ENCODE assay signal across 8 cellular contexts in the genomic region with DNA sequence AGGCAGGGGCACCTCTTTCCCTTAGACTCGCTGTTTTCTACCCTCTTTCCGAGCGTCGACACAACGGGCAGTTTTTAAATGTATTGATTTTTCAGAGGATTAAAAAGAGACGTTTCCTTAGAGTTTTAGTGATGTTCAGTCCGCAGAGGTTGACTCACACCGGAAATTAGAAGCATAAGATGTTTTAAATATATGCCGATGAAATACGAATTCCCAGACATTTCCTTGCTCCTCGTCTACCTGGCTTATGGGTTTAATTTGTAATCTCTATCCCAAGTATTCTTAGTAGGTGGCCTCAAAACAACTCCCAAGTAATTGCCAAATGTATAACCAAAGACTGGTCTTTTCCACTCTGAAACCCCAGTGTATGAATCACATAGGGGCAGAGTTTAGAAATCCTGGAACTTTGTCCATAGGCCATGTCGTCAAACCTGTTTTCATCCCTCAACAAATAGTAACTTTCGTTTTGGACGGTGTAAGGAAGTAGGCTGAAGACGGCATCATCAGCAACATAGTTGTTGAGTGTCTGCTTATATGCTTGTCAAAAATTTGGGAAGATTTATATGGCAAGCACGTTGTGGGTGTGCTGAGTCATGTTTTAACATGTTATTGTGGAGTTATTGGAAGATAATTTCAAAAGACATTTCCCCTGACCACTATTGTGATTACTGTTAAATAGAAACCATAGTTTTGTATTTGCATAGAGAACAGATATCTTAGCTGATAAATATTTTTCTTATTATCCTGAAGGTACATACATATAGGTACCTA. TPM values are rescaled to one million over a fixed set of nuclear protein-coding genes. Genes with fewer than 3 reads are reported as not detected.
DNase-seq lines count a peak whose midpoint lies in the region; ATAC-seq and TF ChIP-seq lines count a peak whose summit lies in the region.

No MANE protein-coding gene starts in this region.

- H3K4me1 Mint-ChIP-seq in activated B cell treated with CpG ODN at 0.5 μM for 24 hours (peaks cover 52% of the 10 kb centered on the region), nephron (peaks cover 30% of the 10 kb centered on the region)

- H3K4me3 ChIP-seq in AG04449 (ENCODE audit: low read depth, low read length) = peak overlapping the region; percentile 91
- H3K4me3 ChIP-seq in GM12875 (ENCODE audit: low read depth, low read length) = peak overlapping the region; percentile 89

- CTCF ChIA-PET in AG04449 (lab: Yijun Ruan, JAX) = interaction anchor here (0.6 to 1.2 kb wide), 2 partner anchors 8 to 248 kb away, joined by 4 read pairs; no protein-coding TSS in a partner anchor
- CTCF ChIA-PET in activated B cell treated with CpG ODN at 0.5 μM for 24 hours (lab: Charles Lee) = no interaction called here

- H3K36me3 Mint-ChIP-seq in activated B cell treated with CpG ODN at 0.5 μM for 24 hours (ENCODE audit: low read depth) (peaks cover 26% of the 10 kb centered on the region), nephron (ENCODE audit: low read depth) (peaks cover 23% of the 10 kb centered on the region)

- H3K9me3 Mint-ChIP-seq in activated B cell treated with CpG ODN at 0.5 μM for 24 hours (no peaks in the 10 kb centered on the region), nephron (no peaks in the 10 kb centered on the region)

- peak; percentile 2 for ATAC-seq in activated B cell treated with CpG ODN at 0.5 μM for 24 hours (ENCODE audit: low read depth)
- no peak for ATAC-seq in HG02571 (IDR thresholded peaks at IDR 0.05; ENCODE audit: unreplicated experiment)
- ATAC-seq in GM21717 (IDR thresholded peaks at IDR 0.05; ENCODE audit: unreplicated experiment) = no peak

- POLR2A ChIA-PET in AG04449 (lab: Yijun Ruan, JAX) = no interaction called here
- POLR2A ChIA-PET in activated B cell treated with CpG ODN at 0.5 μM for 24 hours (lab: Charles Lee) = interaction anchor here (0.5 to 1.2 kb wide), 3 partner anchors 8 to 217 kb away, joined by 3 to 7 read pairs (median 6); a partner anchor contains a TSS

- TF ChIP-seq CTCF in AG04449 (IDR thresholded peaks at IDR 0.05; ENCODE audit: insufficient read depth, low read length, missing control alignments) (no peak), GM12875 (IDR thresholded peaks at IDR 0.05; ENCODE audit: borderline replicate concordance, insufficient read depth, low read depth, low read length) (no peak), activated B cell treated with CpG ODN at 0.5 μM for 24 hours (IDR thresholded peaks at IDR 0.05) (no peak), nephron (IDR thresholded peaks at IDR 0.05; ENCODE audit: unreplicated experiment in 3 of 3) (no peak)

- H3K27ac Mint-ChIP-seq in activated B cell treated with CpG ODN at 0.5 μM for 24 hours (peak overlapping the region; percentile 88), nephron (peak overlapping the region; percentile 89 to 96 (median 94))

- no peaks in the 10 kb centered on the region for H3K27me3 Mint-ChIP-seq in activated B cell treated with CpG ODN at 0.5 μM for 24 hours
- H3K27me3 Mint-ChIP-seq in nephron (ENCODE audit: low read depth) = no peaks in the 10 kb centered on the region

- intact Hi-C loops in activated B cell treated with CpG ODN at 0.5 μM for 24 hours (cut with micrococcal nuclease) = loop anchor here (1.0 to 5.0 kb wide), 4 partner anchors 14 to 230 kb away; a partner anchor contains a TSS

- H3K4me3 Mint-ChIP-seq in activated B cell treated with CpG ODN at 0.5 μM for 24 hours (peak overlapping the region; percentile 97), nephron (peak overlapping the region; percentile 90 to 96 (median 90))

- DNase-seq in AG04449 (ENCODE audit: low read depth, low spot score) (peak; percentile 34), MV-4-11 (lab: John Stamatoyannopoulos, UW) (peak; percentile 67), activated B cell treated with CpG ODN at 0.5 μM for 24 hours (no peak), fibroblast of the conjunctiva (ENCODE audit: low read depth) (peak; percentile 77)

RNA-seq across cellular contexts. Expression of a gene that starts 0.8 kb away (rescaled TPM):
- 32.6 and 37.4 TPM in 2 replicates for total RNA-seq in activated B cell treated with CpG ODN at 0.5 μM for 24 hours

RNA-seq across cellular contexts. Expression of a gene that starts 48.6 kb away (rescaled TPM):
- total RNA-seq in activated B cell treated with CpG ODN at 0.5 μM for 24 hours = 81.3 and 96.2 TPM in 2 replicates
